14 cellular contexts compared by ENCODE assay signal in the genomic region with DNA sequence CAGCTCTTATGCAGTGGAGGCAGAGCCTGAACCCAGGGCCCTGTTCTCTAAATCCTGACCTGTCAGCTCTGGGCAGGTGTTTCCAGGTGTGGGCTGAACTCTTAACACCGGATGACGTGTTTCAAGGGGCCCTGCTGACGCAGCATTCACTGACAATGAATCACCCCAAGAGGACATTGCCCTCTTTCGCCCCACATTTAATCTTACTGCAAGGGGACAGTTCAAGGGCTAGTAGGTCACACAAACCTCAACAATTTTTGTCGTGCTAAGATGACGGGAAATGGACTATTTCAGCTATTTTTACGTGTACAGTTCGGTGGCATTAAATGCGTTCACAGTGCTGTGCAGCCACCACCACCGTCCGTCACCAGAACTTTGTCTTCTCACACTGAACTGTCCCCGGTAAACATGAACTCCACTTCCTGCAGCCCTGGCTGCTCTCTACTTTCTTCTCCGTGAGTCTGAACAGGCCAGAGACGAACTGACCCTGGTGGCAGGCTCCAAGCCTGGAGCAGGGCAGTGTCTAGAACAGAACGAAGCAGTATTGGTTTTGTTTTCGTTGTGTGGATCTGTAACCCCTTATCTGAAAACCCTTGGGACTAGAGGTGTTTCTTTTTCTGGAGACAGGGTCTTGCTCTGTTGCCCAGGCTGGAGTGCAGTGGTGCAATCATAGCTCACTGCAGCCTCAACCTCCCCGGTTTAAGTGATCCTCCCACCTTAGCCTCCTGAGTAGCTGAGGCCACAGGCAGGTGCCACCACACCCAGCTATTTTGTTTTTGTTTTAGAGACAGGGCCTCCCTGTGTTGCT.
DNase-seq lines count a peak whose midpoint lies in the region; ATAC-seq and TF ChIP-seq lines count a peak whose summit lies in the region.
"Had no signal": no experiment of that assay in that cellular context is flagged by ENCODE, and none has a peak within 500 bp of the region (broad histone marks: within the 10 kb centered on the region; RNA-seq: fewer than 3 reads in every experiment).

No MANE protein-coding gene starts in this region.

- no peak for TF ChIP-seq POLR2A in HCT116 (IDR thresholded peaks at IDR 0.05; ENCODE audit: borderline replicate concordance, extremely low read depth, insufficient read depth, insufficient read length)

- RAD21 ChIA-PET in HCT116 (lab: Charles Lee; ENCODE audit: low non-redundant PET in 1 of 2, low total read pairs in 2 of 2, uncharacterized antibody in 2 of 2, unreplicated experiment in 2 of 2), result interaction anchor here in 1 of 2 experiments (0.7 kb wide), 1 partner anchor 222 kb away, joined by 3 read pairs; no protein-coding TSS in a partner anchor

- H3K4me1 Mint-ChIP-seq in WTC11, result peaks cover 29% of the 10 kb centered on the region
- H3K4me1 Mint-ChIP-seq: activated B cell treated with CpG ODN at 0.5 μM for 24 hours; CD4-positive, CD25-positive, alpha-beta regulatory T cell had no signal

- no peak overlapping the region for H3K4me3 ChIP-seq in HCT116 (replicated peaks in 1 of 2; ENCODE audit: low read depth in 1 of 2, low read length in 2 of 2)
- no peak overlapping the region for H3K4me3 ChIP-seq in hepatocyte
- H3K4me3 ChIP-seq in subcutaneous abdominal adipose tissue (ENCODE audit: low read depth in 1 of 5, low read length in 5 of 5), result no peak overlapping the region
- H3K4me3 ChIP-seq: left lung had no signal

- TF ChIP-seq RAD21 in HCT116 (IDR thresholded peaks at IDR 0.05; ENCODE audit: low read depth), result no peak

- WGBS in hepatocyte (ENCODE audit: low lambda C conversion rate, missing lambda C conversion rate), result 64% methylated on average over 17 of the region's 17 CpGs

- no TSS peak for BruUV-seq in HCT116 (replicated peaks; lab: Mats Ljungman, UMichigan)

- H3K36me3 Mint-ChIP-seq in WTC11, result peaks cover 6% of the 10 kb centered on the region; the same call in 1 of the 2 replicates
- H3K36me3 Mint-ChIP-seq: CD4-positive, CD25-positive, alpha-beta regulatory T cell; naive thymus-derived CD4-positive, alpha-beta T cell had no signal

- H2AFZ ChIP-seq in HCT116 (ENCODE audit: low read depth, low read length, poor library complexity, severe bottlenecking) (no peak overlapping the region), hepatocyte (no peak overlapping the region)

- TF ChIP-seq CTCF in HCT116 (IDR thresholded peaks at IDR 0.05 in 2 of 3, conservative IDR thresholded peaks at IDR 0.05 in 1 of 3; ENCODE audit: borderline replicate concordance in 1 of 3, insufficient read depth in 1 of 3, low read depth in 2 of 3, low read length in 2 of 3) (no peak), WTC11 (IDR thresholded peaks at IDR 0.05) (no peak), hepatocyte (IDR thresholded peaks at IDR 0.05; ENCODE audit: poor library complexity) (no peak)

- H3K4me3 Mint-ChIP-seq in WTC11, result no peak overlapping the region
- H3K4me3 Mint-ChIP-seq: activated B cell treated with CpG ODN at 0.5 μM for 24 hours; CD4-positive, CD25-positive, alpha-beta regulatory T cell; naive thymus-derived CD4-positive, alpha-beta T cell; T-helper 1 cell treated with Interleukin-12 subunit alpha and Interleukin-12 subunit beta and Interleukin-4 antibody, amounts not matched to agents 30 μg/mL and 1 μg/mL, for 36 hours had no signal

- H3K27me3 ChIP-seq in HCT116 (ENCODE audit: insufficient read depth, low read length) (no peaks in the 10 kb centered on the region), hepatocyte (no peaks in the 10 kb centered on the region), subcutaneous abdominal adipose tissue (ENCODE audit: control insufficient read depth in 5 of 5, insufficient read depth in 4 of 5, low read length in 5 of 5) (no peaks in the 10 kb centered on the region)
- H3K27me3 ChIP-seq: left lung had no signal

- H3K27ac ChIP-seq in HCT116 (ENCODE audit: low read depth, low read length), result no peak overlapping the region
- H3K27ac ChIP-seq in hepatocyte, result peak overlapping the region; percentile 87
- peak overlapping the region; percentile 79 for H3K27ac ChIP-seq in subcutaneous abdominal adipose tissue (ENCODE audit: low read depth, low read length)
- H3K27ac ChIP-seq: left lung had no signal

- intact Hi-C loops in HCT116 (cut with micrococcal nuclease), result no loop called here

- POLR2A ChIA-PET in HCT116 (lab: Charles Lee) (no interaction called here), WTC11 (lab: Charles Lee) (no interaction called here)

- peak overlapping the region; percentile 51 for H3K4me2 ChIP-seq in HCT116 (ENCODE audit: low read length)
- peak overlapping the region; percentile 31 for H3K4me2 ChIP-seq in hepatocyte

- H3K36me3 ChIP-seq in HCT116 (ENCODE audit: control insufficient read depth in 1 of 2, insufficient read depth in 2 of 2, low read length in 2 of 2) (no peaks in the 10 kb centered on the region), hepatocyte (replicated peaks; ENCODE audit: insufficient read depth, low read depth) (no peaks in the 10 kb centered on the region), subcutaneous abdominal adipose tissue (ENCODE audit: control insufficient read depth in 5 of 5, insufficient read depth in 5 of 5, low read length in 5 of 5) (no peaks in the 10 kb centered on the region)
- H3K36me3 ChIP-seq: left lung had no signal

- DNase-seq in HCT116 (ENCODE audit: low read depth, low spot score), result peak; percentile 54
- DNase-seq in WTC11 (ENCODE audit: low spot score), result no peak
- DNase-seq in hepatocyte (ENCODE audit: low spot score), result peak; percentile 84
- DNase-seq in activated CD4-positive, CD25-positive, alpha-beta regulatory T cell treated with anti-CD3 and anti-CD28 coated beads, Interleukin-2, amount 50 U/mL, for 72 hours, result no peak
- no peak for DNase-seq in NK-92 (lab: John Stamatoyannopoulos, UW; ENCODE audit: unreplicated experiment)
- DNase-seq: activated B cell treated with CpG ODN at 0.5 μM for 24 hours; activated effector memory CD4-positive, alpha-beta T cell treated with Interleukin-2 at 50 U/mL for 16 hours; CD4-positive, CD25-positive, alpha-beta regulatory T cell; naive thymus-derived CD4-positive, alpha-beta T cell; NCI-H748 treated with DMSO at 0.1 percent for 48 hours had no signal

- no peaks in the 10 kb centered on the region; the same call in 1 of the 2 replicates for H3K79me2 ChIP-seq in HCT116 (ENCODE audit: insufficient read depth, low read length)
- peaks cover 68% of the 10 kb centered on the region for H3K79me2 ChIP-seq in hepatocyte

- CTCF ChIA-PET in HCT116 (lab: Charles Lee), result no interaction called here
- CTCF ChIA-PET in WTC11 (lab: Charles Lee), result interaction anchor here (1.4 to 4.6 kb wide), 3 partner anchors 26 to 86 kb away, joined by 3 to 26 read pairs (median 4); no protein-coding TSS in a partner anchor

- ATAC-seq in HCT116 (peak; percentile 67), WTC11 (no peak), GM18517 (IDR thresholded peaks at IDR 0.05; ENCODE audit: unreplicated experiment) (no peak)
- ATAC-seq: left lung; naive thymus-derived CD4-positive, alpha-beta T cell had no signal

- H3K9me3 ChIP-seq in HCT116 (ENCODE audit: control insufficient read depth in 1 of 2, insufficient read depth in 1 of 2, low read depth in 1 of 2, low read length in 2 of 2), result no peaks in the 10 kb centered on the region
- H3K9me3 ChIP-seq in hepatocyte (ENCODE audit: low read depth), result no peaks in the 10 kb centered on the region
- H3K9me3 ChIP-seq in subcutaneous abdominal adipose tissue (ENCODE audit: control insufficient read depth in 5 of 5, low read length in 5 of 5), result no peaks in the 10 kb centered on the region
- H3K9me3 ChIP-seq: left lung had no signal

- no peaks in the 10 kb centered on the region; the same call in 1 of the 2 replicates for H3K27me3 Mint-ChIP-seq in WTC11 (ENCODE audit: low read depth)
- H3K27me3 Mint-ChIP-seq: CD4-positive, CD25-positive, alpha-beta regulatory T cell had no signal

- H3K9me2 ChIP-seq in HCT116 (ENCODE audit: insufficient read depth), result no peaks in the 10 kb centered on the region
- no peaks in the 10 kb centered on the region for H3K9me2 ChIP-seq in hepatocyte (replicated peaks; ENCODE audit: insufficient read depth)

- peak overlapping the region; percentile 56 for H3K27ac Mint-ChIP-seq in WTC11
- H3K27ac Mint-ChIP-seq: activated B cell treated with CpG ODN at 0.5 μM for 24 hours; naive thymus-derived CD4-positive, alpha-beta T cell; T-helper 1 cell treated with Interleukin-12 subunit alpha and Interleukin-12 subunit beta and Interleukin-4 antibody, amounts not matched to agents 30 μg/mL and 1 μg/mL, for 36 hours had no signal

- no peaks in the 10 kb centered on the region for H4K20me1 ChIP-seq in HCT116 (ENCODE audit: insufficient read depth)
- no peaks in the 10 kb centered on the region for H4K20me1 ChIP-seq in hepatocyte (ENCODE audit: insufficient read depth, poor library complexity, severe bottlenecking)

- H3K9me3 Mint-ChIP-seq in WTC11, result 0 out of 2 replicates have a peak, but pooled peaks cover 3% of the 10 kb centered on the region
- H3K9me3 Mint-ChIP-seq: activated B cell treated with CpG ODN at 0.5 μM for 24 hours; CD4-positive, CD25-positive, alpha-beta regulatory T cell; naive thymus-derived CD4-positive, alpha-beta T cell; T-helper 1 cell treated with Interleukin-12 subunit alpha and Interleukin-12 subunit beta and Interleukin-4 antibody, amounts not matched to agents 30 μg/mL and 1 μg/mL, for 36 hours had no signal

- peak overlapping the region; percentile 21; the same call in 1 of the 2 replicates for H3K9ac ChIP-seq in HCT116 (ENCODE audit: low read length)
- peak overlapping the region in 3 of 5 donors; percentile 0 to 45 (median 17) for H3K9ac ChIP-seq in subcutaneous abdominal adipose tissue (ENCODE audit: low read length in 5 of 5)

- H3K4me1 ChIP-seq in HCT116 (ENCODE audit: control insufficient read depth in 1 of 2, insufficient read depth in 2 of 2, low read length in 2 of 2), result peaks cover 33 to 62% of the 10 kb centered on the region in 2 experiments
- peaks cover 84% of the 10 kb centered on the region for H3K4me1 ChIP-seq in hepatocyte (ENCODE audit: insufficient read depth)
- peaks cover 12 to 98% (median 81%) of the 10 kb centered on the region in 5 donors for H3K4me1 ChIP-seq in subcutaneous abdominal adipose tissue (ENCODE audit: control insufficient read depth in 5 of 5, insufficient read depth in 5 of 5, low read length in 5 of 5)

TF ChIP-seq in HCT116, 20 proteins besides CTCF, POLR2A, EP300 and RAD21 (continues in another document):
- no peak for TF ChIP-seq CEBPB (IDR thresholded peaks at IDR 0.05; ENCODE audit: low read depth)
- no peak for TF ChIP-seq SIN3A (IDR thresholded peaks at IDR 0.05; ENCODE audit: low read depth)
- TF ChIP-seq ZNF274 (IDR thresholded peaks at IDR 0.05; ENCODE audit: low read depth, low read length), result no peak
- no peak for TF ChIP-seq EZH2 (IDR thresholded peaks at IDR 0.05)

TF ChIP-seq in WTC11, 78 proteins besides CTCF, POLR2A, EP300 and RAD21:
- TF ChIP-seq IRF2 (CRISPR knock-in tag; IDR thresholded peaks at IDR 0.05; ENCODE audit: borderline replicate concordance, low read depth), result no peak
- peak; percentile 77 for TF ChIP-seq ZNF121 (CRISPR knock-in tag; IDR thresholded peaks at IDR 0.05)

Comparison
In these comparisons a context has a peak if more than half of its experiments do, and no peak if none do; other contexts are left out.
1. DNase-seq: peak in HCT116 (single experiment) and hepatocyte (single experiment); none in WTC11 (single experiment), activated CD4-positive, CD25-positive, alpha-beta regulatory T cell treated with anti-CD3 and anti-CD28 coated beads, Interleukin-2, amount 50 U/mL, for 72 hours (single experiment) and NK-92 (single experiment).